Comparison of ENCODE assay signal across 19 cellular contexts in the genomic region with DNA sequence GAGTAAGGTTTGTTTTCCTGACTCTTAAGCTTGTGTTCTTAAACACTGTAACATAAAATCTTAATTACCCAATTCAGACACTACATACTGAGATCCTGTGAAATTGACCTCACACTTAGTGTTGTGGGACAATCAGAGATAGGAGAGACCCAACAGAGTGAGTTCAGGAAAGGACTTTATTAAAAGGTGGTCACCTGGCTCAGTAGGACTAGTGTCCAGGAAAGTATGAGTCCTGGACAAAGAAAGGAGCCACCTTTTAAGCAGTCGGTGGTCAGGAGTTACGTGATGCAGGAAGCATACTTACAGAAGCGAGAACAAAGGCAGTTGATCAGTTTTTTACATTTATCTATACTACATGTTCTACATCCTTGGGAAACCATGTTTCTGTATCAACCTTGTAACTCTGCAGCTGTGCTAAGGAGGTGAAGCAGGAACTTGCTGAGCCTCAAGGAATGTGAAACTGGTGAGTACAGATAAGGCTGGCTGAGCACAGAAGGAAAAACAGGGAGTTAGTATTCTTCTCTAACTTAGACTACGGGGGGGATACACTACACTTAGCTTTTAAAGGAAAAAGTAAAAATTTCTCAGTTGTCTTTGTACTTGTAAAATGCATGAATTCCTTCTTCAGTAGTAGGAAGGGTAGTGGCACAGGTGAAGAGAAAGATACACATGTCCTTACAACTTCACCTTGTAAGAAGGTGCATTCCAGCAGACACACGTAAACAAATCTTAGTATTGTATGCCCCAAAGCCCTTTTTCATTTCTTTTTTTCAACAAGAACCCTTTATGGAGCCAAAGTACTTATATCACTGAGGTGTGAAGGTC. TPM values are rescaled to one million over a fixed set of nuclear protein-coding genes. Genes with fewer than 3 reads are reported as not detected.
DNase-seq lines count a peak whose midpoint lies in the region; ATAC-seq and TF ChIP-seq lines count a peak whose summit lies in the region.
"Had no signal": no experiment of that assay in that cellular context is flagged by ENCODE, and none has a peak within 500 bp of the region (broad histone marks: within the 10 kb centered on the region; RNA-seq: fewer than 3 reads in every experiment).

No MANE protein-coding gene starts in this region.

- no peaks in the 10 kb centered on the region; the same call in 1 of the 2 replicates for H3K27me3 ChIP-seq in Caco-2 (replicated peaks; ENCODE audit: control insufficient read depth, insufficient read depth, low read length)

- peaks cover 5% of the 10 kb centered on the region; the same call in 1 of the 2 replicates for H3K4me1 ChIP-seq in Caco-2
- H3K4me1 ChIP-seq: HAP-1 had no signal

- H3K4me3 Mint-ChIP-seq in mesothelial cell of epicardium = no peak overlapping the region
- H3K4me3 Mint-ChIP-seq in Caco-2 (ENCODE audit: unreplicated experiment) = no peak overlapping the region

- DNase-seq in amniotic epithelial cell (ENCODE audit: low read depth) = peak; percentile 37
- DNase-seq in fibroblast of villous mesenchyme (ENCODE audit: low read depth) = peak; percentile 11
- no peak for DNase-seq in mesothelial cell of epicardium (ENCODE audit: low spot score in 2 of 2, unreplicated experiment in 2 of 2)
- no peak for DNase-seq in SIG-M5 treated with dmso at 0.1 percent for 504 hours (lab: John Stamatoyannopoulos, UW; ENCODE audit: unreplicated experiment)
- no peak for DNase-seq in Caco-2
- DNase-seq: AML-193, DMS79 treated with DMSO at 0.1 percent for 48 hours, MM.1S, NCI-H1092 treated with DMSO at 0.1 percent for 48 hours, NCI-H146, NCI-H2029 treated with DMSO at 0.1 percent for 48 hours, NCI-H2171, NCI-H526 had no signal

- H3K36me3 ChIP-seq in Caco-2 (ENCODE audit: control insufficient read depth, insufficient read depth, low read length) = no peaks in the 10 kb centered on the region
- H3K36me3 ChIP-seq: HAP-1 had no signal

- CTCF ChIA-PET in Caco-2 (lab: Charles Lee) = no interaction called here

- no peak overlapping the region for H3K4me3 ChIP-seq in fibroblast of villous mesenchyme (ENCODE audit: low read depth, low read length)
- no peak overlapping the region for H3K4me3 ChIP-seq in Caco-2 (ENCODE audit: low read depth, low read length)
- H3K4me3 ChIP-seq: HAP-1 had no signal

- H3K9me3 Mint-ChIP-seq in mesothelial cell of epicardium = no peaks in the 10 kb centered on the region
- H3K9me3 Mint-ChIP-seq in Caco-2 (ENCODE audit: unreplicated experiment) = no peaks in the 10 kb centered on the region

- H3K27ac Mint-ChIP-seq in mesothelial cell of epicardium (peak overlapping the region; percentile 88), Caco-2 (ENCODE audit: unreplicated experiment) (no peak overlapping the region)

- BruUV-seq in Caco-2 (replicated peaks; lab: Mats Ljungman, UMichigan) = no TSS peak

- TF ChIP-seq CTCF in fibroblast of villous mesenchyme (IDR thresholded peaks at IDR 0.05; ENCODE audit: insufficient read depth, low read depth, low read length) (no peak), mesothelial cell of epicardium (IDR thresholded peaks at IDR 0.05; ENCODE audit: unreplicated experiment) (no peak), Caco-2 (IDR thresholded peaks at IDR 0.05; ENCODE audit: insufficient read depth in 1 of 2, low read depth in 1 of 2, low read length in 1 of 2, severe bottlenecking in 1 of 2, unreplicated experiment in 1 of 2) (no peak)

- no peaks in the 10 kb centered on the region; the same call in 1 of the 2 replicates for H3K9me3 ChIP-seq in Caco-2
- H3K9me3 ChIP-seq: HAP-1 had no signal

- H3K27me3 Mint-ChIP-seq in mesothelial cell of epicardium (ENCODE audit: low read depth) = peaks cover 4% of the 10 kb centered on the region
- H3K27me3 Mint-ChIP-seq in Caco-2 (ENCODE audit: insufficient read depth, unreplicated experiment) = peaks cover 16% of the 10 kb centered on the region

- POLR2A ChIA-PET in Caco-2 (lab: Charles Lee) = no interaction called here

- no peaks in the 10 kb centered on the region for H3K36me3 Mint-ChIP-seq in mesothelial cell of epicardium
- H3K36me3 Mint-ChIP-seq in Caco-2 (ENCODE audit: insufficient read depth, unreplicated experiment) = no peaks in the 10 kb centered on the region

- ATAC-seq in GM21367 (IDR thresholded peaks at IDR 0.05; ENCODE audit: unreplicated experiment) (no peak), HG03520 (IDR thresholded peaks at IDR 0.05; ENCODE audit: unreplicated experiment) (no peak)
- ATAC-seq: Panc1 had no signal

- intact Hi-C loops in Caco-2 (cut with micrococcal nuclease; ENCODE audit: unreplicated experiment) = no loop called here

- H3K4me1 Mint-ChIP-seq in mesothelial cell of epicardium (peaks cover 10% of the 10 kb centered on the region), Caco-2 (ENCODE audit: low read depth, unreplicated experiment) (no peaks in the 10 kb centered on the region)

RNA-seq across cellular contexts. Expression of gene OR51E1, which starts 15.1 kb away (rescaled TPM):
- not detected in 2 replicates for total RNA-seq in fibroblast of villous mesenchyme
- total RNA-seq in mesothelial cell of epicardium = not detected in 3 replicates
- total RNA-seq in Caco-2 (2022) = not detected in 2 replicates
- total RNA-seq: LHCN-M2, SK-MEL-5 had no signal

RNA-seq across cellular contexts. Expression of gene OR51D1, which starts 21.6 kb away (rescaled TPM):
- total RNA-seq in fibroblast of villous mesenchyme = not detected in 2 replicates
- total RNA-seq in mesothelial cell of epicardium = not detected in 3 replicates
- total RNA-seq in Caco-2 (2022) = not detected in 2 replicates
- total RNA-seq: LHCN-M2, SK-MEL-5 had no signal

RNA-seq across cellular contexts. Expression of gene OR51E2, which starts 38.8 kb away (rescaled TPM):
- total RNA-seq in fibroblast of villous mesenchyme = 0.43 and 1.9 TPM in 2 replicates
- total RNA-seq in mesothelial cell of epicardium = 0.11 TPM in 1 of 3 replicates, not detected in the others
- not detected in 2 replicates for total RNA-seq in Caco-2 (2022)
- total RNA-seq: LHCN-M2, SK-MEL-5 had no signal

RNA-seq across cellular contexts. Expression of gene MMP26, which starts 45.7 kb away (rescaled TPM):
- total RNA-seq in fibroblast of villous mesenchyme (not detected in 2 replicates), mesothelial cell of epicardium (not detected in 3 replicates), Caco-2 (2022) (not detected in 2 replicates)
- total RNA-seq: LHCN-M2, SK-MEL-5 had no signal

RNA-seq across cellular contexts. Expression of gene TRIM68, which starts 50.8 kb away (rescaled TPM):
- total RNA-seq in fibroblast of villous mesenchyme = 9.3 and 12.1 TPM in 2 replicates
- 20.2 to 23.3 TPM (median 21.4 TPM) in 3 replicates for total RNA-seq in mesothelial cell of epicardium
- 4.9 and 6.9 TPM in 2 replicates for total RNA-seq in Caco-2 (2022)

Comparison
In these comparisons a context has a peak if more than half of its experiments do, and no peak if none do; other contexts are left out.
1. DNase-seq: peak in amniotic epithelial cell (single experiment) and fibroblast of villous mesenchyme (single experiment); none in mesothelial cell of epicardium (0 of 2), SIG-M5 treated with dmso at 0.1 percent for 504 hours (single experiment) and Caco-2 (0 of 2).